ENCODE assay signal across 35 cellular contexts in the genomic region with DNA sequence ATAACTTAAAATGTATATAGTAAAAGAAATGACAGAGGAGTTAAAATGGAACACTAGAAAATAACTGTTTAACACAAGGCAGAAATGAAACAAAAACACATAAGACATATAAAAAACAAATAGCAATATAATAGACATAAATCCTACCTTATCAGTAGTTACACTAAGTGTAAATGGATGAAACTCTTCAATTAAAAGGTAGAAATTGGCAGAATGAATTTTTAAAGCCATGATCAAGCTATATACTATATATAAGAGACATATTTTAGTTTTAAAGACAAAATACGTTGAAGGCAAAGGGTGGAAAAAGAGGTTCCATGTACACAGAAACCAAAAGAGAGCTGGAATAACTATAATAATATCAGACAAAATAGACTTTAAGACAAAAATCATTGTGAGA.
"Had no signal": no experiment of that assay in that cellular context is flagged by ENCODE, and none has a peak within 500 bp of the region (broad histone marks: within the 10 kb centered on the region; RNA-seq: fewer than 3 reads in every experiment).

No MANE protein-coding gene starts in this region.

- DNase-seq: Karpas-422, Kasumi-1, MG63, MM.1S, MV-4-11, NCI-H1048, NCI-H1092, NCI-H1092 treated with DMSO at 0.1 percent for 48 hours, NCI-H1105, NCI-H1105 treated with DMSO at 0.1 percent for 48 hours, NCI-H1417, NCI-H1417 treated with DMSO at 0.1 percent for 48 hours, NCI-H1436, NCI-H1436 treated with DMSO at 0.1 percent for 48 hours, NCI-H146, NCI-H1694, NCI-H1694 treated with DMSO at 0.1 percent for 48 hours, NCI-H187, NCI-H187 treated with DMSO at 0.1 percent for 48 hours, NCI-H1930, NCI-H2029, NCI-H2029 treated with DMSO at 0.1 percent for 48 hours, NCI-H2081, NCI-H2081 treated with DMSO at 0.1 percent for 48 hours, NCI-H2107, NCI-H2171, NCI-H2171 treated with DMSO at 0.1 percent for 48 hours, NCI-H2227 treated with DMSO at 0.1 percent for 48 hours, NCI-H226, NCI-H345, NCI-H446, NCI-H446 treated with DMSO at 0.1 percent for 48 hours, NCI-H510A, NCI-H510A treated with DMSO at 0.1 percent for 48 hours, NCI-H524 had no signal

- H3K9me3 ChIP-seq: MG63 had no signal

- H3K27me3 ChIP-seq: MG63 had no signal

- H3K4me3 ChIP-seq: MG63 had no signal
